Comparison of ENCODE assay signal across 20 cellular contexts in the genomic region with DNA sequence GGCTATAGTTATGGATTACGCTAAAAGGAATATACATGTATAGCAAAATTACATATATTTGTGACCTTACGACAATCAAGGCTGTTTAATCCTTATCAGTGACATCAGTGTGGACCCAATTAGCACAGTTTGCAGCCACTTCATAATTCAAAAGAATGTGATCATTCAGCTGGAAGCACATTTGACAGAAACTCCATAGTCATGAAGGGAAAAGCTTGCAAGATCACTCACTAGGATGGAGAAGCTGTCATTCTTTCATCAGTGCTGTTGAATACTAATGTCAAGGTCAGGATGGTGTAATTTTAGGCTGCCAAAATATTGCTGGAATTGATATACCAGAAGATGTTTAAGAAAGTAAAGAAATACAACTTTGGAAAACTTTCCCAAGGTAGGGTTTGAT.
DNase-seq lines count a peak whose midpoint lies in the region.
"Had no signal": no experiment of that assay in that cellular context is flagged by ENCODE, and none has a peak within 500 bp of the region (broad histone marks: within the 10 kb centered on the region; RNA-seq: fewer than 3 reads in every experiment).

No MANE protein-coding gene starts in this region.

- peak; percentile 64 for DNase-seq in NCI-H146 (lab: John Stamatoyannopoulos, UW)
- DNase-seq in NCI-H146 treated with DMSO at 0.1 percent for 48 hours (lab: John Stamatoyannopoulos, UW; ENCODE audit: unreplicated experiment): peak; percentile 45
- DNase-seq in retina: peak; percentile 79
- DNase-seq in HuH-7 (ENCODE audit: low spot score): no peak
- DNase-seq in SKM-1 (lab: John Stamatoyannopoulos, UW; ENCODE audit: unreplicated experiment): no peak
- DNase-seq: 8988T; ACHN; BE2C; C1 segment of cervical spinal cord; CD4-positive, alpha-beta memory T cell; CD4-positive, CD25-positive, alpha-beta regulatory T cell; CD8-positive, alpha-beta memory T cell; COR-L47; DMS 273 treated with DMSO at 0.1 percent for 48 hours; DMS153; DMS53; DMS79; DND-41; EL; GDM1 had no signal

Comparison
In these comparisons a context has a peak if more than half of its experiments do, and no peak if none do; other contexts are left out.
1. DNase-seq: peak in NCI-H146 (single experiment), NCI-H146 treated with DMSO at 0.1 percent for 48 hours (single experiment) and retina (single experiment); none in HuH-7 (single experiment) and SKM-1 (single experiment).